In genomic region chr22:37517826-37518450, GRCh38 we compare ENCODE assay signal across 9 cellular contexts. TPM values are rescaled to one million over a fixed set of nuclear protein-coding genes. Genes with fewer than 3 reads are reported as not detected.
DNase-seq lines count a peak whose midpoint lies in the region; ATAC-seq and TF ChIP-seq lines count a peak whose summit lies in the region.
"Had no signal": no experiment of that assay in that cellular context is flagged by ENCODE, and none has a peak within 500 bp of the region (broad histone marks: within the 10 kb centered on the region; RNA-seq: fewer than 3 reads in every experiment).

No MANE protein-coding gene starts in this region.

- peaks cover 5% of the 10 kb centered on the region for H3K4me1 Mint-ChIP-seq in activated T-helper 17 cell treated with anti-CD3 and anti-CD28 coated beads, Interleukin-2, amount 50 U/mL, for 72 hours

- peaks cover 27% of the 10 kb centered on the region for H3K27me3 Mint-ChIP-seq in activated T-helper 17 cell treated with anti-CD3 and anti-CD28 coated beads, Interleukin-2, amount 50 U/mL, for 72 hours

- H3K9me3 Mint-ChIP-seq in activated T-helper 17 cell treated with anti-CD3 and anti-CD28 coated beads, Interleukin-2, amount 50 U/mL, for 72 hours = no peaks in the 10 kb centered on the region

- no peaks in the 10 kb centered on the region for H3K9me3 ChIP-seq in HEK293 (ENCODE audit: control insufficient read depth, insufficient read depth, low read depth, low read length)
- H3K9me3 ChIP-seq in gastroesophageal sphincter = no peaks in the 10 kb centered on the region
- no peaks in the 10 kb centered on the region for H3K9me3 ChIP-seq in sigmoid colon

- H3K4me3 Mint-ChIP-seq in activated T-helper 17 cell treated with anti-CD3 and anti-CD28 coated beads, Interleukin-2, amount 50 U/mL, for 72 hours = peak overlapping the region; percentile 76

- H3K4me3 ChIP-seq in HEK293 (ENCODE audit: low read depth, low read length) (peak overlapping the region; percentile 71), gastroesophageal sphincter (peak overlapping the region in 1 of 2 donors; percentile 61), sigmoid colon (peak overlapping the region in 3 of 4 donors; percentile 47 to 51 (median 49))

- TF ChIP-seq CTCF in HEK293 (tag by site-specific recombination; IDR thresholded peaks at IDR 0.05) = no peak
- no peak for TF ChIP-seq CTCF in gastroesophageal sphincter (IDR thresholded peaks at IDR 0.05)
- no peak for TF ChIP-seq CTCF in sigmoid colon (IDR thresholded peaks at IDR 0.05)

- POLR2A ChIA-PET in HEK293 (lab: Yijun Ruan, JAX) = interaction anchor here (0.8 to 1.1 kb wide), 2 partner anchors 45 to 91 kb away, joined by 3 read pairs; no protein-coding TSS in a partner anchor

- CTCF ChIA-PET in HEK293 (lab: Yijun Ruan, JAX) = interaction anchor here (1.2 kb wide), 1 partner anchor 45 kb away, joined by 3 read pairs; no protein-coding TSS in a partner anchor

- H3K4me1 ChIP-seq in HEK293 (ENCODE audit: control insufficient read depth, insufficient read depth, low read length) (peaks cover 4% of the 10 kb centered on the region), gastroesophageal sphincter (peaks cover 0 to 24% (median 2%) of the 10 kb centered on the region in 3 donors), sigmoid colon (peaks cover 0 to 15% (median 11%) of the 10 kb centered on the region in 4 donors)

- no peak for DNase-seq in sigmoid colon
- DNase-seq in NCI-H2029 (lab: John Stamatoyannopoulos, UW) = no peak
- DNase-seq in T-helper 9 cell = no peak

- TF ChIP-seq POLR2A in gastroesophageal sphincter (IDR thresholded peaks at IDR 0.05) (no peak), sigmoid colon (IDR thresholded peaks at IDR 0.05) (no peak)

- WGBS in gastroesophageal sphincter (ENCODE audit: low coverage in 1 of 2), 2 donors = 79% methylated on average over 2 of the region's 15 CpGs; no CpG with 5 or more reads in 1 of the 2 donors
- WGBS in sigmoid colon, 2 donors = 86 to 92% methylated on average over 15 of the region's 15 CpGs

- H3K27ac ChIP-seq in HEK293 (ENCODE audit: extremely low read depth, low read depth, low read length) (no peak overlapping the region), gastroesophageal sphincter (peak overlapping the region in 3 of 4 donors; percentile 57 to 77 (median 70)), sigmoid colon (peak overlapping the region; percentile 17 to 66 (median 58))
- H3K27ac ChIP-seq: KMS-11 had no signal

- H3K27ac Mint-ChIP-seq in activated T-helper 17 cell treated with anti-CD3 and anti-CD28 coated beads, Interleukin-2, amount 50 U/mL, for 72 hours = peak overlapping the region; percentile 35

- H3K27me3 ChIP-seq in gastroesophageal sphincter = peaks cover 89% of the 10 kb centered on the region
- peaks cover 11 to 47% (median 28%) of the 10 kb centered on the region in 3 donors for H3K27me3 ChIP-seq in sigmoid colon

- intact Hi-C loops in sigmoid colon (cut with DNase I) = no loop called here

- H3K36me3 ChIP-seq in HEK293 (ENCODE audit: control insufficient read depth in 2 of 2, insufficient read depth in 1 of 2, low read length in 2 of 2) (peaks cover 0 to 22% of the 10 kb centered on the region in 2 experiments; a peak in 2 of 3 replicates), gastroesophageal sphincter (peaks cover 0 to 6% of the 10 kb centered on the region in 2 donors), sigmoid colon (no peaks in the 10 kb centered on the region)

- ATAC-seq in activated T-helper 17 cell treated with anti-CD3 and anti-CD28 coated beads, Interleukin-2, amount 50 U/mL, for 72 hours (replicated peaks) = no peak
- ATAC-seq in gastroesophageal sphincter (no peak), HG02885 (IDR thresholded peaks at IDR 0.05; ENCODE audit: poor library complexity, unreplicated experiment) (no peak), HG02759 (IDR thresholded peaks at IDR 0.05; ENCODE audit: unreplicated experiment) (no peak)

- H3K36me3 Mint-ChIP-seq in activated T-helper 17 cell treated with anti-CD3 and anti-CD28 coated beads, Interleukin-2, amount 50 U/mL, for 72 hours (ENCODE audit: low read depth) = peaks cover 6% of the 10 kb centered on the region

- TF ChIP-seq EP300 in gastroesophageal sphincter (IDR thresholded peaks at IDR 0.05) = no peak
- no peak for TF ChIP-seq EP300 in sigmoid colon (IDR thresholded peaks at IDR 0.05)

TF ChIP-seq in HEK293, 187 proteins besides CTCF, POLR2A, EP300 and RAD21:
- 0 out of 2 replicates have a peak, but pooled peaks have one; percentile 27 for TF ChIP-seq GLIS2 (tag by site-specific recombination; IDR thresholded peaks at IDR 0.05)
- peak; percentile 42; the same call in 1 of the 2 replicates for TF ChIP-seq GLIS1 (tag by site-specific recombination; IDR thresholded peaks at IDR 0.05)
- no peak for TF ChIP-seq ZNF132 (tag by site-specific recombination; IDR thresholded peaks at IDR 0.05; ENCODE audit: borderline replicate concordance)

RNA-seq across cellular contexts. Expression of gene CARD10, which starts 1.3 kb away (rescaled TPM):
- under 1 TPM in 1 of 2 donors, not detected in 1; 0.09 TPM for total RNA-seq in activated T-helper 17 cell treated with anti-CD3 and anti-CD28 coated beads, Interleukin-2, amount 50 U/mL, for 72 hours
- total RNA-seq in gastroesophageal sphincter (10 to 100 TPM in 2 of 4 donors, 1 to 10 TPM in 2; 4.0 to 14.0 (median 9.9) TPM), sigmoid colon (1 to 10 TPM; 2.8 to 8.6 (median 3.5) TPM)
- 10 to 100 TPM; 31.8 to 41.0 (median 37.7) TPM for polyA plus RNA-seq in sigmoid colon

RNA-seq across cellular contexts. Expression of gene MFNG, which starts 31.8 kb away (rescaled TPM):
- 100 to 1,000 TPM; 170 to 245 TPM for total RNA-seq in activated T-helper 17 cell treated with anti-CD3 and anti-CD28 coated beads, Interleukin-2, amount 50 U/mL, for 72 hours
- total RNA-seq in gastroesophageal sphincter = 10 to 100 TPM in 3 of 4 donors, 1 to 10 TPM in 1; 6.4 to 14.6 (median 12.1) TPM
- 10 to 100 TPM in 3 of 4 donors, 1 to 10 TPM in 1; 8.0 to 15.3 (median 11.4) TPM for total RNA-seq in sigmoid colon
- polyA plus RNA-seq in sigmoid colon = 10 to 100 TPM in 2 of 3 donors, 1 to 10 TPM in 1; 9.9 to 33.9 (median 10.8) TPM

RNA-seq across cellular contexts. Expression of gene CDC42EP1, which starts 42.3 kb away (rescaled TPM):
- total RNA-seq in activated T-helper 17 cell treated with anti-CD3 and anti-CD28 coated beads, Interleukin-2, amount 50 U/mL, for 72 hours = 1 to 10 TPM; 1.0 to 2.3 TPM
- total RNA-seq in gastroesophageal sphincter (10 to 100 TPM; 19.0 to 37.7 (median 27.4) TPM), sigmoid colon (10 to 100 TPM; 14.6 to 28.0 (median 20.7) TPM)
- polyA plus RNA-seq in sigmoid colon = 10 to 100 TPM; 22.2 to 64.1 (median 24.6) TPM

Comparison
In these comparisons a context has a peak if more than half of its experiments do, and no peak if none do; other contexts are left out.
1. RNA of gene MFNG, which starts 31.8 kb away (total RNA-seq): 170 to 245 TPM in activated T-helper 17 cell treated with anti-CD3 and anti-CD28 coated beads, Interleukin-2, amount 50 U/mL, for 72 hours; 6.4 to 14.6 TPM in gastroesophageal sphincter and 8.0 to 15.3 TPM in sigmoid colon; every median in the first group is over 10 times any median in the second.
2. RNA of gene CDC42EP1, which starts 42.3 kb away (total RNA-seq): 19.0 to 37.7 TPM in gastroesophageal sphincter and 14.6 to 28.0 TPM in sigmoid colon; 1.0 to 2.3 TPM in activated T-helper 17 cell treated with anti-CD3 and anti-CD28 coated beads, Interleukin-2, amount 50 U/mL, for 72 hours; every median in the first group is over 4 times any median in the second.